10 cellular contexts compared by ENCODE assay signal in the genomic region with DNA sequence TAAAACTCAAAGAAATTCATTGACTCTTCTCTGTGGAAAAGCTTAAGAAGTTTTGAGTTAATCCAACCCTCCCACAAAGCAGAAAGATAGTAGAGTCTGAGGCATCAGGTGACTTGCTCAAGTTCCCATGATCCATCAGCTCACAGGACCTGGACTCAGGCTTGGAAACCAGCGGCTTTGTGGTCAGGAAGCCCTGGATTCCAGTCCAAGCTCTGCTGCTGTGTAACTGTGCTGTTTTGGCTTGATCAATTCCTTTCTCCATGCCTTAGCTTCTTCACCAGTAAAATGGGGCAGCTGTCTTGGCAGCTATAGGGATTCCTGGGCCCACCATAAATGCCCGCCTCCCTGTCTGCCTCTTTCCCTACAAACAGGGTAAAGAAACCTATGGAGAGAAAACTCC.
DNase-seq lines count a peak whose midpoint lies in the region; ATAC-seq and TF ChIP-seq lines count a peak whose summit lies in the region.
"Had no signal": no experiment of that assay in that cellular context is flagged by ENCODE, and none has a peak within 500 bp of the region (broad histone marks: within the 10 kb centered on the region; RNA-seq: fewer than 3 reads in every experiment).

No MANE protein-coding gene starts in this region.

- no peak for TF ChIP-seq EP300 in ovary (IDR thresholded peaks at IDR 0.05)

- CTCF ChIA-PET in activated CD8-positive, alpha-beta T cell treated with anti-CD3 and anti-CD28 coated beads for 36 hours (lab: Charles Lee), result interaction anchor here (0.9 to 1.6 kb wide), 5 partner anchors 17 to 165 kb away, joined by 3 to 5 read pairs (median 3); no protein-coding TSS in a partner anchor

- no peak for ATAC-seq in activated CD8-positive, alpha-beta T cell treated with anti-CD3 and anti-CD28 coated beads for 36 hours
- no peak for ATAC-seq in stimulated activated naive B cell treated with anti-CD40 and anti-IgM and Interleukin-4, amounts not matched to agents 10 μg/mL and 1 μg/mL and 100 μg/mL, for 72 hours (replicated peaks)
- no peak for ATAC-seq in GM21576 (IDR thresholded peaks at IDR 0.05; ENCODE audit: unreplicated experiment)
- ATAC-seq: PC-3 had no signal

- no peaks in the 10 kb centered on the region for H3K36me3 Mint-ChIP-seq in activated CD4-positive, alpha-beta T cell treated with anti-CD3 and anti-CD28 coated beads, Interleukin-2, amount 10 ng/mL, durations not matched to agents 24 days and 14 days (ENCODE audit: low read depth)
- H3K36me3 Mint-ChIP-seq in activated CD8-positive, alpha-beta T cell treated with anti-CD3 and anti-CD28 coated beads for 36 hours (ENCODE audit: low read depth), result no peaks in the 10 kb centered on the region
- H3K36me3 Mint-ChIP-seq in stimulated activated naive B cell treated with anti-CD40 and anti-IgM and Interleukin-4, amounts not matched to agents 10 μg/mL and 1 μg/mL and 100 μg/mL, for 72 hours, result no peaks in the 10 kb centered on the region

- no peaks in the 10 kb centered on the region for H3K27me3 ChIP-seq in ovary

- no peak overlapping the region for H3K27ac ChIP-seq in ovary

- TF ChIP-seq CTCF in activated CD8-positive, alpha-beta T cell treated with anti-CD3 and anti-CD28 coated beads for 36 hours (IDR thresholded peaks at IDR 0.05), result no peak
- no peak for TF ChIP-seq CTCF in ovary (IDR thresholded peaks at IDR 0.05)

- intact Hi-C loops in activated CD4-positive, alpha-beta T cell treated with anti-CD3 and anti-CD28 coated beads, Interleukin-2, amount 10 ng/mL, durations not matched to agents 24 days and 14 days (cut with micrococcal nuclease), result loop anchor here (2.0 kb wide), 1 partner anchor 124 kb away; no protein-coding TSS in a partner anchor
- intact Hi-C loops in activated CD8-positive, alpha-beta T cell treated with anti-CD3 and anti-CD28 coated beads for 36 hours (cut with micrococcal nuclease), result no loop called here
- intact Hi-C loops in ovary (cut with DNase I), result no loop called here

- H3K9me3 ChIP-seq in ovary, result no peaks in the 10 kb centered on the region

- no peaks in the 10 kb centered on the region for H3K36me3 ChIP-seq in ovary

- POLR2A ChIA-PET in activated CD8-positive, alpha-beta T cell treated with anti-CD3 and anti-CD28 coated beads for 36 hours (lab: Charles Lee), result interaction anchor here (1.0 to 4.1 kb wide), 7 partner anchors 10 to 72 kb away, joined by 3 to 23 read pairs (median 5); no protein-coding TSS in a partner anchor

- 86 to 93% (median 89%) methylated on average over 2 of the region's 2 CpGs for WGBS in ovary, 3 donors

- no peak for DNase-seq in activated CD4-positive, alpha-beta T cell treated with anti-CD3 and anti-CD28 coated beads, Interleukin-2, amount 10 ng/mL, durations not matched to agents 24 days and 14 days
- no peak for DNase-seq in activated CD4-positive, alpha-beta T cell treated with anti-CD3 and anti-CD28 coated beads, Interleukin-2, amount 50 U/mL, for 4 hours
- DNase-seq in activated CD8-positive, alpha-beta T cell treated with anti-CD3 and anti-CD28 coated beads for 36 hours, result no peak
- peak; percentile 28 for DNase-seq in foreskin melanocyte
- no peak for DNase-seq in stimulated activated naive B cell treated with anti-CD40 and anti-IgM and Interleukin-4, amounts not matched to agents 10 μg/mL and 1 μg/mL and 100 μg/mL, for 72 hours
- DNase-seq in ovary, result no peak
- DNase-seq in NCI-H1092 (lab: John Stamatoyannopoulos, UW), result no peak
- DNase-seq: NCI-H1048, PC-3 had no signal

- no peaks in the 10 kb centered on the region for H3K27me3 Mint-ChIP-seq in activated CD4-positive, alpha-beta T cell treated with anti-CD3 and anti-CD28 coated beads, Interleukin-2, amount 10 ng/mL, durations not matched to agents 24 days and 14 days
- no peaks in the 10 kb centered on the region for H3K27me3 Mint-ChIP-seq in activated CD8-positive, alpha-beta T cell treated with anti-CD3 and anti-CD28 coated beads for 36 hours
- H3K27me3 Mint-ChIP-seq in stimulated activated naive B cell treated with anti-CD40 and anti-IgM and Interleukin-4, amounts not matched to agents 10 μg/mL and 1 μg/mL and 100 μg/mL, for 72 hours, result no peaks in the 10 kb centered on the region

- peak overlapping the region; percentile 61 for H3K4me3 Mint-ChIP-seq in activated CD4-positive, alpha-beta T cell treated with anti-CD3 and anti-CD28 coated beads, Interleukin-2, amount 10 ng/mL, durations not matched to agents 24 days and 14 days
- peak overlapping the region; percentile 67 for H3K4me3 Mint-ChIP-seq in activated CD8-positive, alpha-beta T cell treated with anti-CD3 and anti-CD28 coated beads for 36 hours
- peak overlapping the region in 1 of 2 donors; percentile 74 for H3K4me3 Mint-ChIP-seq in stimulated activated naive B cell treated with anti-CD40 and anti-IgM and Interleukin-4, amounts not matched to agents 10 μg/mL and 1 μg/mL and 100 μg/mL, for 72 hours

- H3K27ac Mint-ChIP-seq in activated CD4-positive, alpha-beta T cell treated with anti-CD3 and anti-CD28 coated beads, Interleukin-2, amount 10 ng/mL, durations not matched to agents 24 days and 14 days, result peak overlapping the region; percentile 94
- H3K27ac Mint-ChIP-seq in activated CD8-positive, alpha-beta T cell treated with anti-CD3 and anti-CD28 coated beads for 36 hours, result peak overlapping the region; percentile 95
- peak overlapping the region; percentile 97 for H3K27ac Mint-ChIP-seq in stimulated activated naive B cell treated with anti-CD40 and anti-IgM and Interleukin-4, amounts not matched to agents 10 μg/mL and 1 μg/mL and 100 μg/mL, for 72 hours

- H3K4me1 ChIP-seq in ovary (ENCODE audit: insufficient read depth), result no peaks in the 10 kb centered on the region

- no peak overlapping the region for H3K4me3 ChIP-seq in ovary

- peaks cover 87% of the 10 kb centered on the region for H3K4me1 Mint-ChIP-seq in activated CD4-positive, alpha-beta T cell treated with anti-CD3 and anti-CD28 coated beads, Interleukin-2, amount 10 ng/mL, durations not matched to agents 24 days and 14 days
- H3K4me1 Mint-ChIP-seq in activated CD8-positive, alpha-beta T cell treated with anti-CD3 and anti-CD28 coated beads for 36 hours (ENCODE audit: low read depth), result peaks cover 85% of the 10 kb centered on the region
- H3K4me1 Mint-ChIP-seq in stimulated activated naive B cell treated with anti-CD40 and anti-IgM and Interleukin-4, amounts not matched to agents 10 μg/mL and 1 μg/mL and 100 μg/mL, for 72 hours, result peaks cover 81 to 97% of the 10 kb centered on the region in 2 donors

- no peaks in the 10 kb centered on the region for H3K9me3 Mint-ChIP-seq in activated CD4-positive, alpha-beta T cell treated with anti-CD3 and anti-CD28 coated beads, Interleukin-2, amount 10 ng/mL, durations not matched to agents 24 days and 14 days
- H3K9me3 Mint-ChIP-seq in activated CD8-positive, alpha-beta T cell treated with anti-CD3 and anti-CD28 coated beads for 36 hours, result no peaks in the 10 kb centered on the region
- no peaks in the 10 kb centered on the region for H3K9me3 Mint-ChIP-seq in stimulated activated naive B cell treated with anti-CD40 and anti-IgM and Interleukin-4, amounts not matched to agents 10 μg/mL and 1 μg/mL and 100 μg/mL, for 72 hours

- TF ChIP-seq POLR2A in ovary (IDR thresholded peaks at IDR 0.05), result no peak
